In genomic region chr19:46115396-46116109, GRCh38 we compare ENCODE assay signal across 9 cellular contexts. TPM values are rescaled to one million over a fixed set of nuclear protein-coding genes. Genes with fewer than 3 reads are reported as not detected.
DNase-seq lines count a peak whose midpoint lies in the region; ATAC-seq, FAIRE-seq and TF ChIP-seq lines count a peak whose summit lies in the region.
"Had no signal": no experiment of that assay in that cellular context is flagged by ENCODE, and none has a peak within 500 bp of the region (broad histone marks: within the 10 kb centered on the region; RNA-seq: fewer than 3 reads in every experiment).

No MANE protein-coding gene starts in this region.

- TF ChIP-seq CTCF in vagina (IDR thresholded peaks at IDR 0.05) = no peak

- no peak for TF ChIP-seq POLR2A in vagina (IDR thresholded peaks at IDR 0.05)

- H3K4me1 ChIP-seq in vagina (no peaks in the 10 kb centered on the region), small intestine (ENCODE audit: control insufficient read depth in 2 of 2, insufficient read depth in 1 of 2, low read depth in 1 of 2, low read length in 1 of 2) (no peaks in the 10 kb centered on the region)

- WGBS in small intestine, 3 donors = 64 to 74% (median 65%) methylated on average over 9 of the region's 9 CpGs

- DNase-seq in COLO668 (lab: John Stamatoyannopoulos, UW; ENCODE audit: unreplicated experiment) (peak; percentile 40), kidney glomerular epithelial cell (lab: John Stamatoyannopoulos, UW) (peak; percentile 88), vagina (ENCODE audit: extremely low spot score in 2 of 2) (no peak), NCI-H524 treated with DMSO at 0.1 percent for 48 hours (lab: John Stamatoyannopoulos, UW) (no peak), small intestine (no peak)
- peak; percentile 10 for DNase-seq in activated CD8-positive, alpha-beta memory T cell treated with anti-CD3 and anti-CD28 coated beads, Interleukin-2, amount 50 U/mL, for 24 hours (ENCODE audit: extremely low read depth)

- intact Hi-C loops in vagina (cut with DNase I) = no loop called here

- H3K4me3 ChIP-seq in vagina (no peak overlapping the region), small intestine (ENCODE audit: low read depth in 1 of 2, low read length in 2 of 2) (no peak overlapping the region)

- H3K27ac ChIP-seq in vagina = no peak overlapping the region
- H3K27ac ChIP-seq in small intestine (ENCODE audit: low read depth in 1 of 2, low read length in 1 of 2) = no peak overlapping the region

- H3K27me3 ChIP-seq in vagina = no peaks in the 10 kb centered on the region
- no peaks in the 10 kb centered on the region for H3K27me3 ChIP-seq in small intestine (ENCODE audit: control insufficient read depth in 2 of 2, insufficient read depth in 2 of 2, low read length in 2 of 2)

- H3K36me3 ChIP-seq in vagina (no peaks in the 10 kb centered on the region), small intestine (ENCODE audit: control insufficient read depth in 2 of 2, insufficient read depth in 2 of 2, low read length in 2 of 2) (no peaks in the 10 kb centered on the region)

- no peak for FAIRE-seq in small intestine (lab: Jason Lieb, UNC)

- ATAC-seq in HG02973 (IDR thresholded peaks at IDR 0.05; ENCODE audit: unreplicated experiment) (peak; percentile 50), GM21381 (IDR thresholded peaks at IDR 0.05; ENCODE audit: unreplicated experiment) (no peak)

- no peaks in the 10 kb centered on the region for H3K9me3 ChIP-seq in vagina
- no peaks in the 10 kb centered on the region for H3K9me3 ChIP-seq in small intestine (ENCODE audit: control insufficient read depth, low read depth)

RNA-seq across cellular contexts. Expression of gene IGFL3, which starts 8.9 kb away (rescaled TPM):
- total RNA-seq in vagina = not detected
- not detected for polyA plus RNA-seq in small intestine
- polyA plus RNA-seq: adipose tissue had no signal

RNA-seq across cellular contexts. Expression of gene IGFL2, which starts 32.5 kb away (rescaled TPM):
- not detected for total RNA-seq in vagina
- under 1 TPM in 1 of 3 donors, not detected in 2; 0.16 TPM for polyA plus RNA-seq in small intestine

Comparison
In these comparisons a context has a peak if more than half of its experiments do, and no peak if none do; other contexts are left out.
1. DNase-seq: peak in COLO668 (single experiment), activated CD8-positive, alpha-beta memory T cell treated with anti-CD3 and anti-CD28 coated beads, Interleukin-2, amount 50 U/mL, for 24 hours (single experiment) and kidney glomerular epithelial cell (single experiment); none in vagina (0 of 2), NCI-H524 treated with DMSO at 0.1 percent for 48 hours (single experiment) and small intestine (single experiment).